8 cellular contexts compared by ENCODE assay signal in genomic region chr4:1330761-1331590, GRCh38. TPM values are rescaled to one million over a fixed set of nuclear protein-coding genes. Genes with fewer than 3 reads are reported as not detected.
A peak's percentile ranks its signal among the peaks of the same experiment; 100 is the strongest.
DNase-seq lines count a peak whose midpoint lies in the region; ATAC-seq lines count a peak whose summit lies in the region.

No MANE protein-coding gene starts in this region.

- no peak overlapping the region for H3K9ac ChIP-seq in mesenchymal stem cell (ENCODE audit: low read length)

- H2BK120ac ChIP-seq in mesenchymal stem cell (ENCODE audit: low read depth, low read length), result no peak overlapping the region

- no peak overlapping the region for H3K4ac ChIP-seq in mesenchymal stem cell (ENCODE audit: low read depth in 1 of 2, low read length in 2 of 2)

- peak overlapping the region; percentile 52 for H3K27ac ChIP-seq in mesenchymal stem cell (ENCODE audit: low read length, poor library complexity, severe bottlenecking)

- peaks cover 80 to 82% of the 10 kb centered on the region in 2 experiments for H3K36me3 ChIP-seq in mesenchymal stem cell (ENCODE audit: control insufficient read depth in 1 of 2, insufficient read depth in 2 of 2, low read depth in 1 of 2, low read length in 2 of 2)

- no peak overlapping the region for H4K8ac ChIP-seq in mesenchymal stem cell (ENCODE audit: low read length)

- peaks cover under 1% of the 10 kb centered on the region for H3K9me3 ChIP-seq in mesenchymal stem cell (ENCODE audit: control insufficient read depth, low read length)

- H3K27me3 ChIP-seq in mesenchymal stem cell (ENCODE audit: control insufficient read depth in 1 of 2, insufficient read depth in 1 of 2, low read length in 2 of 2), result no peaks in the 10 kb centered on the region

- no peak overlapping the region for H3K14ac ChIP-seq in mesenchymal stem cell (ENCODE audit: low read length in 2 of 2)

- no peak overlapping the region for H2BK15ac ChIP-seq in mesenchymal stem cell (ENCODE audit: low read depth, poor library complexity, severe bottlenecking)

- CTCF ChIA-PET in T-cell (lab: Charles Lee), result no interaction called here

- no peak overlapping the region for H3K18ac ChIP-seq in mesenchymal stem cell (ENCODE audit: low read depth in 1 of 2, low read length in 2 of 2)

- peaks cover 44% of the 10 kb centered on the region for H3K79me1 ChIP-seq in mesenchymal stem cell (replicated peaks; ENCODE audit: low read length, poor library complexity, severe bottlenecking)

- peaks cover 43% of the 10 kb centered on the region for H3K4me1 ChIP-seq in mesenchymal stem cell (ENCODE audit: control insufficient read depth, insufficient read depth, low read depth, low read length)

- H3K9me3 Mint-ChIP-seq in T-cell, result no peaks in the 10 kb centered on the region
- peaks cover 3% of the 10 kb centered on the region for H3K9me3 Mint-ChIP-seq in activated T-cell treated with anti-CD3 and anti-CD28 coated beads, Interleukin-2, amount 50 U/mL, for 24 hours

- POLR2A ChIA-PET in T-cell (lab: Charles Lee), result interaction anchor here (0.6 kb wide), 2 partner anchors 15 to 129 kb away, joined by 3 to 9 read pairs; no protein-coding TSS in a partner anchor

- H3K36me3 Mint-ChIP-seq in T-cell, result peaks cover 25% of the 10 kb centered on the region
- peaks cover 75% of the 10 kb centered on the region for H3K36me3 Mint-ChIP-seq in activated T-cell treated with anti-CD3 and anti-CD28 coated beads, Interleukin-2, amount 50 U/mL, for 24 hours (ENCODE audit: low read depth)

- H3K4me1 Mint-ChIP-seq in T-cell, result peaks cover 26 to 42% (median 37%) of the 10 kb centered on the region in 3 donors
- peaks cover 48% of the 10 kb centered on the region for H3K4me1 Mint-ChIP-seq in activated T-cell treated with anti-CD3 and anti-CD28 coated beads, Interleukin-2, amount 50 U/mL, for 24 hours (ENCODE audit: low read depth)

- ATAC-seq in T-cell (replicated peaks in 1 of 4) (peak; percentile 80 to 92 (median 88)), GM21723 (IDR thresholded peaks at IDR 0.05; ENCODE audit: unreplicated experiment) (no peak)

- H3K27ac Mint-ChIP-seq in T-cell, result peak overlapping the region; percentile 84 to 96
- peak overlapping the region; percentile 91 for H3K27ac Mint-ChIP-seq in activated T-cell treated with anti-CD3 and anti-CD28 coated beads, Interleukin-2, amount 50 U/mL, for 24 hours

- H3K4me3 Mint-ChIP-seq in T-cell, result peak overlapping the region; percentile 43 to 71 (median 62)
- peak overlapping the region; percentile 40 for H3K4me3 Mint-ChIP-seq in activated T-cell treated with anti-CD3 and anti-CD28 coated beads, Interleukin-2, amount 50 U/mL, for 24 hours

- 96% methylated on average over 33 of the region's 34 CpGs for WGBS in mesenchymal stem cell

- DNase-seq in T-cell (peak; percentile 33 to 86 (median 65)), mesenchymal stem cell (no peak), NCI-H1436 (lab: John Stamatoyannopoulos, UW) (no peak), NCI-H2081 treated with DMSO at 0.1 percent for 48 hours (lab: John Stamatoyannopoulos, UW) (no peak), HK-2 (ENCODE audit: unreplicated experiment) (no peak)
- peak; percentile 73 for DNase-seq in activated T-cell treated with anti-CD3 and anti-CD28 coated beads, Interleukin-2, amount 50 U/mL, for 24 hours
- DNase-seq in stimulated activated CD8-positive, alpha-beta memory T cell treated with anti-CD3 and anti-CD28 coated beads, Interleukin-4, amount 100 ng/mL, for 24 hours (ENCODE audit: low read depth), result peak; percentile 43

- H2BK5ac ChIP-seq in mesenchymal stem cell (ENCODE audit: low read depth, low read length, poor library complexity, severe bottlenecking), result peak overlapping the region; percentile 47

- H2AFZ ChIP-seq in mesenchymal stem cell (ENCODE audit: low read depth, low read length), result no peak overlapping the region

- H3K4me2 ChIP-seq in mesenchymal stem cell (ENCODE audit: low read length, poor library complexity, severe bottlenecking), result no peak overlapping the region

- H2BK12ac ChIP-seq in mesenchymal stem cell (ENCODE audit: low read length in 2 of 2), result no peak overlapping the region

- no peak overlapping the region for H3K23ac ChIP-seq in mesenchymal stem cell (ENCODE audit: low read length in 2 of 2)

- H2AK5ac ChIP-seq in mesenchymal stem cell (ENCODE audit: low read length, severe bottlenecking), result peak overlapping the region; percentile 47

- no peaks in the 10 kb centered on the region for H3K27me3 Mint-ChIP-seq in T-cell
- no peaks in the 10 kb centered on the region for H3K27me3 Mint-ChIP-seq in activated T-cell treated with anti-CD3 and anti-CD28 coated beads, Interleukin-2, amount 50 U/mL, for 24 hours

- no peak overlapping the region for H4K91ac ChIP-seq in mesenchymal stem cell (ENCODE audit: low read length)

- H3K4me3 ChIP-seq in mesenchymal stem cell (ENCODE audit: insufficient read depth in 1 of 2, low read depth in 1 of 2, low read length in 2 of 2), result no peak overlapping the region

RNA-seq across cellular contexts. Expression of gene UVSSA, which starts 16.0 kb away (rescaled TPM):
- 10 to 100 TPM; 39.9 to 53.7 (median 42.7) TPM for total RNA-seq in T-cell
- 4.8 TPM for polyA plus RNA-seq in mesenchymal stem cell (2013, experiment 1 of 2)
- 4.3 TPM for polyA plus RNA-seq in mesenchymal stem cell (2013, experiment 2 of 2)

RNA-seq across cellular contexts. Expression of gene MAEA, which starts 41.3 kb away (rescaled TPM):
- total RNA-seq in T-cell, result 100 to 1,000 TPM in 2 of 5 donors, 10 to 100 TPM in 3; 62.3 to 114 (median 87.2) TPM
- 37.6 TPM for polyA plus RNA-seq in mesenchymal stem cell (2013, experiment 1 of 2)
- 37.1 TPM for polyA plus RNA-seq in mesenchymal stem cell (2013, experiment 2 of 2)

Comparison
In these comparisons a context has a peak if more than half of its experiments do, and no peak if none do; other contexts are left out.
1. DNase-seq: peak in T-cell (34 of 34), activated T-cell treated with anti-CD3 and anti-CD28 coated beads, Interleukin-2, amount 50 U/mL, for 24 hours (single experiment) and stimulated activated CD8-positive, alpha-beta memory T cell treated with anti-CD3 and anti-CD28 coated beads, Interleukin-4, amount 100 ng/mL, for 24 hours (single experiment); none in mesenchymal stem cell (single experiment), NCI-H1436 (single experiment), NCI-H2081 treated with DMSO at 0.1 percent for 48 hours (single experiment) and HK-2 (single experiment).